1 cellular context compared by ENCODE assay signal in genomic region chr10:33507662-33508425, GRCh38.
TF ChIP-seq lines count a peak whose summit lies in the region.

No MANE protein-coding gene starts in this region.

TF ChIP-seq in liver, 16 proteins besides CTCF, POLR2A, EP300 and RAD21:
- TF ChIP-seq ATF3 (IDR thresholded peaks at IDR 0.05) (no peak), RXRA (IDR thresholded peaks at IDR 0.05) (peak; percentile 48 to 80), REST (IDR thresholded peaks at IDR 0.05) (no peak), SP1 (IDR thresholded peaks at IDR 0.05) (peak; percentile 44), FOXA2 (IDR thresholded peaks at IDR 0.05) (peak; percentile 14), HNF4G (IDR thresholded peaks at IDR 0.05) (peak; percentile 72), GABPA (IDR thresholded peaks at IDR 0.05 in 1 of 2, conservative IDR thresholded peaks at IDR 0.05 in 1 of 2) (no peak), ZBTB33 (IDR thresholded peaks at IDR 0.05) (peak; percentile 30), TAF1 (conservative IDR thresholded peaks at IDR 0.05) (no peak), YY1 (IDR thresholded peaks at IDR 0.05) (peak; percentile 27), EGR1 (IDR thresholded peaks at IDR 0.05; ENCODE audit: low read depth in 2 of 2) (no peak), FOXA1 (IDR thresholded peaks at IDR 0.05) (peak; percentile 64), JUND (IDR thresholded peaks at IDR 0.05) (peak in 1 of 2 donors; percentile 69), HNF4A (conservative IDR thresholded peaks at IDR 0.05) (peak; percentile 78 to 90), NR2F2 (IDR thresholded peaks at IDR 0.05) (no peak)
- TF ChIP-seq, protein P1, sequence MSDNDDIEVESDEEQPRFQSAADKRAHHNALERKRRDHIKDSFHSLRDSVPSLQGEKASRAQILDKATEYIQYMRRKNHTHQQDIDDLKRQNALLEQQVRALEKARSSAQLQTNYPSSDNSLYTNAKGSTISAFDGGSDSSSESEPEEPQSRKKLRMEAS (IDR thresholded peaks at IDR 0.05): peak; percentile 57
TF ChIP-seq in liver: peak in this region for 10.
